ENCODE assay signal across 19 cellular contexts in genomic region chr17:63482509-63482908, GRCh38. TPM values are rescaled to one million over a fixed set of nuclear protein-coding genes. Genes with fewer than 3 reads are reported as not detected.
DNase-seq lines count a peak whose midpoint lies in the region; ATAC-seq and TF ChIP-seq lines count a peak whose summit lies in the region.
"Had no signal": no experiment of that assay in that cellular context is flagged by ENCODE, and none has a peak within 500 bp of the region (broad histone marks: within the 10 kb centered on the region; RNA-seq: fewer than 3 reads in every experiment).

No MANE protein-coding gene starts in this region.

- H3K36me3 ChIP-seq in SK-N-SH (replicated peaks in 1 of 2; ENCODE audit: control insufficient read depth in 1 of 2, insufficient read depth in 2 of 2, low read length in 1 of 2): peaks cover 0 to 4% of the 10 kb centered on the region in 2 experiments

- peak; percentile 31 for DNase-seq in SK-N-SH
- DNase-seq in chondrocyte (ENCODE audit: low spot score): no peak
- DNase-seq in islet precursor cell: peak; percentile 54
- no peak for DNase-seq in NCI-H524 (lab: John Stamatoyannopoulos, UW)
- no peak for DNase-seq in activated T-helper 2 cell treated with anti-CD3 and anti-CD28 coated beads, Interferon-gamma antibody, Interleukin-2, Interleukin-4, amounts not matched to agents 10 μg/mL and 5 μg/mL and 100 μg/mL, durations not matched to agents 14 hours and 24 hours and 36 hours (ENCODE audit: low spot score)
- DNase-seq in RKO (ENCODE audit: low spot score): no peak
- DNase-seq: AML-193; Caco-2; CD4-positive, alpha-beta T cell; DMS79 treated with DMSO at 0.1 percent for 48 hours; GF-D8; GOT3; HFFc6 had no signal

- TF ChIP-seq CTCF in SK-N-SH (IDR thresholded peaks at IDR 0.05): no peak
- TF ChIP-seq CTCF in chondrocyte (IDR thresholded peaks at IDR 0.05): no peak

- no peaks in the 10 kb centered on the region for H3K9me2 ChIP-seq in SK-N-SH

- CTCF ChIA-PET in SK-N-SH (lab: Yijun Ruan, JAX): interaction anchor here (0.7 to 13.7 kb wide), 6 partner anchors 9 to 127 kb away, joined by 3 to 708 read pairs (median 34); partner anchors contain the start of gene CYB561

- no peak overlapping the region for H3K9ac ChIP-seq in SK-N-SH

- WGBS in SK-N-SH (ENCODE audit: low lambda C conversion rate): 86% methylated on average over 14 of the region's 16 CpGs

- no peak overlapping the region for H3K27ac ChIP-seq in SK-N-SH (ENCODE audit: low read depth in 2 of 2, low read length in 1 of 2)
- H3K27ac ChIP-seq: 22Rv1, A549, C4-2B had no signal

- no peaks in the 10 kb centered on the region for H4K20me1 ChIP-seq in SK-N-SH (ENCODE audit: insufficient read depth)

- H3K79me2 ChIP-seq in SK-N-SH (ENCODE audit: insufficient read depth): no peaks in the 10 kb centered on the region

- peaks cover 17% of the 10 kb centered on the region for H3K27me3 Mint-ChIP-seq in chondrocyte (ENCODE audit: low read depth)
- peaks cover 14% of the 10 kb centered on the region for H3K27me3 Mint-ChIP-seq in activated T-helper 2 cell treated with anti-CD3 and anti-CD28 coated beads, Interferon-gamma antibody, Interleukin-2, Interleukin-4, amounts not matched to agents 10 μg/mL and 5 μg/mL and 100 μg/mL, durations not matched to agents 14 hours and 24 hours and 36 hours (ENCODE audit: low read depth)

- TF ChIP-seq RAD21 in SK-N-SH (IDR thresholded peaks at IDR 0.05; ENCODE audit: low read length): no peak

- H3K9me3 ChIP-seq in SK-N-SH: no peaks in the 10 kb centered on the region
- H3K9me3 ChIP-seq: A549, Caco-2 had no signal

- no peak overlapping the region for H3K4me3 Mint-ChIP-seq in chondrocyte (ENCODE audit: unreplicated experiment)
- H3K4me3 Mint-ChIP-seq in activated T-helper 2 cell treated with anti-CD3 and anti-CD28 coated beads, Interferon-gamma antibody, Interleukin-2, Interleukin-4, amounts not matched to agents 10 μg/mL and 5 μg/mL and 100 μg/mL, durations not matched to agents 14 hours and 24 hours and 36 hours (ENCODE audit: low read depth): no peak overlapping the region
- H3K4me3 Mint-ChIP-seq: CD4-positive, alpha-beta T cell; HFFc6 had no signal

- H3K4me1 Mint-ChIP-seq in chondrocyte (ENCODE audit: low read depth): peaks cover 9% of the 10 kb centered on the region
- H3K4me1 Mint-ChIP-seq in activated T-helper 2 cell treated with anti-CD3 and anti-CD28 coated beads, Interferon-gamma antibody, Interleukin-2, Interleukin-4, amounts not matched to agents 10 μg/mL and 5 μg/mL and 100 μg/mL, durations not matched to agents 14 hours and 24 hours and 36 hours (ENCODE audit: low read depth): peaks cover 2% of the 10 kb centered on the region

- no peak overlapping the region for H3K4me3 ChIP-seq in SK-N-SH (ENCODE audit: low read depth in 2 of 2, low read length in 1 of 2)
- H3K4me3 ChIP-seq: A549 had no signal

- peaks cover 9 to 41% of the 10 kb centered on the region in 2 experiments; a peak in 3 of 4 replicates for H3K4me1 ChIP-seq in SK-N-SH (ENCODE audit: control insufficient read depth in 1 of 2, insufficient read depth in 2 of 2, low read depth in 1 of 2, low read length in 1 of 2)

- H3K27ac Mint-ChIP-seq in chondrocyte (ENCODE audit: unreplicated experiment): peak overlapping the region; percentile 57
- H3K27ac Mint-ChIP-seq in activated T-helper 2 cell treated with anti-CD3 and anti-CD28 coated beads, Interferon-gamma antibody, Interleukin-2, Interleukin-4, amounts not matched to agents 10 μg/mL and 5 μg/mL and 100 μg/mL, durations not matched to agents 14 hours and 24 hours and 36 hours: no peak overlapping the region
- H3K27ac Mint-ChIP-seq: CD4-positive, alpha-beta T cell; HFFc6 had no signal

- H2AFZ ChIP-seq in SK-N-SH (ENCODE audit: low read depth): no peak overlapping the region

- H3K4me2 ChIP-seq in SK-N-SH: no peak overlapping the region
- H3K4me2 ChIP-seq: A549 had no signal

- ATAC-seq in SK-N-SH treated with all-trans-retinoic acid at 6 μM for 48 hours (no peak), HG03159 (IDR thresholded peaks at IDR 0.05; ENCODE audit: unreplicated experiment) (no peak)
- ATAC-seq: A549, HCT116 had no signal

- no peaks in the 10 kb centered on the region for H3K27me3 ChIP-seq in SK-N-SH (ENCODE audit: insufficient read depth)

- TF ChIP-seq EP300 in SK-N-SH (IDR thresholded peaks at IDR 0.05; ENCODE audit: borderline replicate concordance in 1 of 2, low read depth in 1 of 2, low read length in 1 of 2): no peak

- intact Hi-C loops in activated T-helper 2 cell treated with anti-CD3 and anti-CD28 coated beads, Interferon-gamma antibody, Interleukin-2, Interleukin-4, amounts not matched to agents 10 μg/mL and 5 μg/mL and 100 μg/mL, durations not matched to agents 14 hours and 24 hours and 36 hours (cut with micrococcal nuclease): no loop called here

- POLR2A ChIA-PET in SK-N-SH (lab: Yijun Ruan, JAX): interaction anchor here (9.6 kb wide), 1 partner anchor 54 kb away, joined by 193 read pairs; no protein-coding TSS in a partner anchor

- H3K36me3 Mint-ChIP-seq in chondrocyte (ENCODE audit: low read depth): no peaks in the 10 kb centered on the region
- H3K36me3 Mint-ChIP-seq in activated T-helper 2 cell treated with anti-CD3 and anti-CD28 coated beads, Interferon-gamma antibody, Interleukin-2, Interleukin-4, amounts not matched to agents 10 μg/mL and 5 μg/mL and 100 μg/mL, durations not matched to agents 14 hours and 24 hours and 36 hours (ENCODE audit: low read depth): no peaks in the 10 kb centered on the region

- H3K9me3 Mint-ChIP-seq in chondrocyte (ENCODE audit: low read depth): no peaks in the 10 kb centered on the region
- no peaks in the 10 kb centered on the region for H3K9me3 Mint-ChIP-seq in activated T-helper 2 cell treated with anti-CD3 and anti-CD28 coated beads, Interferon-gamma antibody, Interleukin-2, Interleukin-4, amounts not matched to agents 10 μg/mL and 5 μg/mL and 100 μg/mL, durations not matched to agents 14 hours and 24 hours and 36 hours
- H3K9me3 Mint-ChIP-seq: CD4-positive, alpha-beta T cell; HFFc6 had no signal

- no peaks in the 10 kb centered on the region for H3F3A ChIP-seq in SK-N-SH (replicated peaks; ENCODE audit: insufficient read depth)

TF ChIP-seq in SK-N-SH, 30 proteins besides CTCF, POLR2A, EP300 and RAD21:
- TF ChIP-seq RXRA (IDR thresholded peaks at IDR 0.05; ENCODE audit: borderline replicate concordance, low read depth) (no peak), CHD2 (IDR thresholded peaks at IDR 0.05; ENCODE audit: low read length, partially characterized antibody) (no peak)

TF ChIP-seq in SK-N-SH treated with all-trans-retinoic acid at 6 μM for 48 hours, 23 proteins besides CTCF, POLR2A, EP300 and RAD21 (continues in another document):
- TF ChIP-seq TSHZ2 (CRISPR knock-in tag; IDR thresholded peaks at IDR 0.05): no peak
- no peak for TF ChIP-seq ZC3H10 (CRISPR knock-in tag; IDR thresholded peaks at IDR 0.05)
- no peak for TF ChIP-seq ZNF70 (CRISPR knock-in tag; IDR thresholded peaks at IDR 0.05)
- TF ChIP-seq BACH2 (CRISPR knock-in tag; IDR thresholded peaks at IDR 0.05; ENCODE audit: borderline replicate concordance): no peak
- no peak for TF ChIP-seq ESRRG (CRISPR knock-in tag; IDR thresholded peaks at IDR 0.05)
- no peak for TF ChIP-seq TOX (CRISPR knock-in tag; IDR thresholded peaks at IDR 0.05; ENCODE audit: borderline replicate concordance)
- TF ChIP-seq CSDC2 (CRISPR knock-in tag; IDR thresholded peaks at IDR 0.05): no peak

RNA-seq across cellular contexts. Expression of gene ACE, which starts 5.6 kb away (rescaled TPM):
- 6.3 and 12.1 TPM in 2 replicates for polyA plus RNA-seq in SK-N-SH (2012; rRNA removed)
- polyA plus RNA-seq in SK-N-SH (2012; cell fraction: cytosol; rRNA removed): 6.0 and 10.9 TPM in 2 replicates
- 34.5 and 42.3 TPM in 2 replicates for polyA plus RNA-seq in SK-N-SH (2012; cell fraction: nucleus; rRNA removed)
- 0.28 to 0.68 TPM (median 0.52 TPM) in 3 replicates for total RNA-seq in chondrocyte
- total RNA-seq in activated T-helper 2 cell treated with anti-CD3 and anti-CD28 coated beads, Interferon-gamma antibody, Interleukin-2, Interleukin-4, amounts not matched to agents 10 μg/mL and 5 μg/mL and 100 μg/mL, durations not matched to agents 14 hours and 24 hours and 36 hours: not detected in 2 replicates

RNA-seq across cellular contexts. Expression of gene CYB561, which starts 36.4 kb away (rescaled TPM):
- 28.3 and 38.6 TPM in 2 replicates for polyA plus RNA-seq in SK-N-SH (2012; rRNA removed)
- polyA plus RNA-seq in SK-N-SH (2012; cell fraction: cytosol; rRNA removed): 20.6 and 28.6 TPM in 2 replicates
- polyA plus RNA-seq in SK-N-SH (2012; cell fraction: nucleus; rRNA removed): 47.2 and 48.4 TPM in 2 replicates
- 6.2 to 10.1 TPM (median 9.0 TPM) in 3 replicates for total RNA-seq in chondrocyte
- 0.41 and 0.57 TPM in 2 replicates for total RNA-seq in activated T-helper 2 cell treated with anti-CD3 and anti-CD28 coated beads, Interferon-gamma antibody, Interleukin-2, Interleukin-4, amounts not matched to agents 10 μg/mL and 5 μg/mL and 100 μg/mL, durations not matched to agents 14 hours and 24 hours and 36 hours

RNA-seq across cellular contexts. Expression of gene KCNH6, which starts 40.6 kb away (rescaled TPM):
- polyA plus RNA-seq in SK-N-SH (2012; rRNA removed): 0.15 and 0.18 TPM in 2 replicates
- 0.09 and 0.14 TPM in 2 replicates for polyA plus RNA-seq in SK-N-SH (2012; cell fraction: cytosol; rRNA removed)
- polyA plus RNA-seq in SK-N-SH (2012; cell fraction: nucleus; rRNA removed): 0.21 and 0.39 TPM in 2 replicates
- not detected in 3 replicates for total RNA-seq in chondrocyte
- total RNA-seq in activated T-helper 2 cell treated with anti-CD3 and anti-CD28 coated beads, Interferon-gamma antibody, Interleukin-2, Interleukin-4, amounts not matched to agents 10 μg/mL and 5 μg/mL and 100 μg/mL, durations not matched to agents 14 hours and 24 hours and 36 hours: not detected in 2 replicates
- total RNA-seq: Caco-2; CD4-positive, alpha-beta T cell; HFFc6 had no signal
- polyA plus RNA-seq: A549 had no signal

Comparison
In these comparisons a context has a peak if more than half of its experiments do, and no peak if none do; other contexts are left out.
1. DNase-seq: peak in SK-N-SH (single experiment) and islet precursor cell (single experiment); none in chondrocyte (single experiment), NCI-H524 (0 of 2), activated T-helper 2 cell treated with anti-CD3 and anti-CD28 coated beads, Interferon-gamma antibody, Interleukin-2, Interleukin-4, amounts not matched to agents 10 μg/mL and 5 μg/mL and 100 μg/mL, durations not matched to agents 14 hours and 24 hours and 36 hours (single experiment) and RKO (single experiment).